In genomic region chr22:44026066-44026629, GRCh38 we compare ENCODE assay signal across 8 cellular contexts.
DNase-seq lines count a peak whose midpoint lies in the region; ATAC-seq and TF ChIP-seq lines count a peak whose summit lies in the region.

No MANE protein-coding gene starts in this region.

- H3K9me3 Mint-ChIP-seq in activated naive CD4-positive, alpha-beta T cell treated with anti-CD3 and anti-CD28 coated beads, Interleukin-2, amount 10 ng/mL, durations not matched to agents 7 days and 5 days = no peaks in the 10 kb centered on the region
- H3K9me3 Mint-ChIP-seq in activated naive CD8-positive, alpha-beta T cell (ENCODE audit: low read depth) = no peaks in the 10 kb centered on the region

- H3K4me3 Mint-ChIP-seq in activated naive CD4-positive, alpha-beta T cell treated with anti-CD3 and anti-CD28 coated beads, Interleukin-2, amount 10 ng/mL, durations not matched to agents 7 days and 5 days = peak overlapping the region; percentile 76
- H3K4me3 Mint-ChIP-seq in activated naive CD8-positive, alpha-beta T cell = peak overlapping the region; percentile 27

- peak overlapping the region in 1 of 2 donors; percentile 65 for H3K9ac ChIP-seq in mucosa of rectum (ENCODE audit: low read depth in 1 of 2, low read length in 2 of 2)

- DNase-seq in activated naive CD4-positive, alpha-beta T cell treated with anti-CD3 and anti-CD28 coated beads, Interleukin-2, amount 10 ng/mL, durations not matched to agents 7 days and 5 days = no peak
- no peak for DNase-seq in activated naive CD4-positive, alpha-beta T cell treated with anti-CD3 and anti-CD28 coated beads, Interleukin-2, amount 50 U/mL, for 16 hours
- DNase-seq in tibial artery (no peak), DMS 273 (lab: John Stamatoyannopoulos, UW; ENCODE audit: unreplicated experiment) (no peak)
- no peak for DNase-seq in stimulated activated CD4-positive, alpha-beta T cell treated with anti-CD3 and anti-CD28 coated beads, Interleukin-4, amount 100 ng/mL, for 24 hours

- no peaks in the 10 kb centered on the region for H3K9me3 ChIP-seq in mucosa of rectum (ENCODE audit: control insufficient read depth in 2 of 2, low read length in 2 of 2)
- H3K9me3 ChIP-seq in tibial artery = no peaks in the 10 kb centered on the region

- H3K4me1 Mint-ChIP-seq in activated naive CD4-positive, alpha-beta T cell treated with anti-CD3 and anti-CD28 coated beads, Interleukin-2, amount 10 ng/mL, durations not matched to agents 7 days and 5 days = peaks cover 42% of the 10 kb centered on the region
- H3K4me1 Mint-ChIP-seq in activated naive CD8-positive, alpha-beta T cell (ENCODE audit: low read depth) = peaks cover 26% of the 10 kb centered on the region

- H3K36me3 ChIP-seq in mucosa of rectum (ENCODE audit: control insufficient read depth in 2 of 2, insufficient read depth in 2 of 2, low read length in 2 of 2) (no peaks in the 10 kb centered on the region), tibial artery (no peaks in the 10 kb centered on the region)

- peaks cover 0 to 3% of the 10 kb centered on the region in 2 donors for H3K27me3 ChIP-seq in mucosa of rectum (ENCODE audit: control insufficient read depth in 2 of 2, insufficient read depth in 2 of 2, low read length in 2 of 2)
- H3K27me3 ChIP-seq in tibial artery = peaks cover 0 to 29% of the 10 kb centered on the region in 2 donors

- peaks cover 35% of the 10 kb centered on the region for H3K27me3 Mint-ChIP-seq in activated naive CD4-positive, alpha-beta T cell treated with anti-CD3 and anti-CD28 coated beads, Interleukin-2, amount 10 ng/mL, durations not matched to agents 7 days and 5 days
- H3K27me3 Mint-ChIP-seq in activated naive CD8-positive, alpha-beta T cell = peaks cover 11% of the 10 kb centered on the region

- H3K4me1 ChIP-seq in mucosa of rectum (ENCODE audit: control insufficient read depth in 2 of 2, insufficient read depth in 2 of 2, low read length in 2 of 2) (peaks cover 2 to 11% of the 10 kb centered on the region in 2 donors), tibial artery (peaks cover 0 to 12% (median 7%) of the 10 kb centered on the region in 4 donors)

- peak overlapping the region; percentile 85 for H3K27ac Mint-ChIP-seq in activated naive CD4-positive, alpha-beta T cell treated with anti-CD3 and anti-CD28 coated beads, Interleukin-2, amount 10 ng/mL, durations not matched to agents 7 days and 5 days
- H3K27ac Mint-ChIP-seq in activated naive CD8-positive, alpha-beta T cell = peak overlapping the region; percentile 34

- H3K4me3 ChIP-seq in mucosa of rectum (ENCODE audit: low read length in 2 of 2) (peak overlapping the region in 1 of 2 donors; percentile 58), tibial artery (peak overlapping the region; percentile 7 to 15)

- peak overlapping the region; percentile 79 to 87 for H3K27ac ChIP-seq in mucosa of rectum (ENCODE audit: low read depth in 2 of 2, low read length in 2 of 2)
- peak overlapping the region; percentile 41 for H3K27ac ChIP-seq in tibial artery

- intact Hi-C loops in tibial artery (cut with DNase I; ENCODE audit: low total_unique reads) = no loop called here

- TF ChIP-seq CTCF in tibial artery (IDR thresholded peaks at IDR 0.05) = no peak

- CTCF ChIA-PET in activated naive CD4-positive, alpha-beta T cell treated with anti-CD3 and anti-CD28 coated beads, Interleukin-2, amount 10 ng/mL, durations not matched to agents 7 days and 5 days (lab: Charles Lee) = interaction anchor here (2.7 kb wide), 1 partner anchor 33 kb away, joined by 14 read pairs; no protein-coding TSS in a partner anchor

- no peaks in the 10 kb centered on the region for H3K36me3 Mint-ChIP-seq in activated naive CD4-positive, alpha-beta T cell treated with anti-CD3 and anti-CD28 coated beads, Interleukin-2, amount 10 ng/mL, durations not matched to agents 7 days and 5 days
- peaks cover 3% of the 10 kb centered on the region for H3K36me3 Mint-ChIP-seq in activated naive CD8-positive, alpha-beta T cell

- ATAC-seq in GM19452 (IDR thresholded peaks at IDR 0.05; ENCODE audit: unreplicated experiment) = no peak
